12 cellular contexts compared by ENCODE assay signal in genomic region chr17:4728124-4728523, GRCh38. TPM values are rescaled to one million over a fixed set of nuclear protein-coding genes. Genes with fewer than 3 reads are reported as not detected.
A peak's percentile ranks its signal among the peaks of the same experiment; 100 is the strongest.
DNase-seq lines count a peak whose midpoint lies in the region; ATAC-seq lines count a peak whose summit lies in the region.
"Had no signal": no experiment of that assay in that cellular context is flagged by ENCODE, and none has a peak within 500 bp of the region (broad histone marks: within the 10 kb centered on the region; RNA-seq: fewer than 3 reads in every experiment).

No MANE protein-coding gene starts in this region.

- H3K36me3 Mint-ChIP-seq in activated CD8-positive, alpha-beta memory T cell treated with anti-CD3 and anti-CD28 coated beads, Interleukin-2, amount 10 ng/mL, durations not matched to agents 7 days and 5 days, result peaks cover 7% of the 10 kb centered on the region
- H3K36me3 Mint-ChIP-seq in activated naive CD8-positive, alpha-beta T cell, result no peaks in the 10 kb centered on the region
- H3K36me3 Mint-ChIP-seq in stimulated activated naive B cell treated with anti-CD40 and anti-IgM and Interleukin-4, amounts not matched to agents 10 μg/mL and 1 μg/mL and 100 μg/mL, for 72 hours, result peaks cover 3% of the 10 kb centered on the region in 2 donors

- H3K27me3 Mint-ChIP-seq in activated CD8-positive, alpha-beta memory T cell treated with anti-CD3 and anti-CD28 coated beads, Interleukin-2, amount 10 ng/mL, durations not matched to agents 7 days and 5 days, result no peaks in the 10 kb centered on the region
- no peaks in the 10 kb centered on the region for H3K27me3 Mint-ChIP-seq in activated naive CD8-positive, alpha-beta T cell
- H3K27me3 Mint-ChIP-seq in stimulated activated naive B cell treated with anti-CD40 and anti-IgM and Interleukin-4, amounts not matched to agents 10 μg/mL and 1 μg/mL and 100 μg/mL, for 72 hours, result no peaks in the 10 kb centered on the region

- peak overlapping the region; percentile 88 for H3K27ac Mint-ChIP-seq in activated CD8-positive, alpha-beta memory T cell treated with anti-CD3 and anti-CD28 coated beads, Interleukin-2, amount 10 ng/mL, durations not matched to agents 7 days and 5 days
- H3K27ac Mint-ChIP-seq in activated naive CD8-positive, alpha-beta T cell, result peak overlapping the region; percentile 22
- peak overlapping the region; percentile 59 for H3K27ac Mint-ChIP-seq in stimulated activated naive B cell treated with anti-CD40 and anti-IgM and Interleukin-4, amounts not matched to agents 10 μg/mL and 1 μg/mL and 100 μg/mL, for 72 hours

- no peaks in the 10 kb centered on the region for H3K9me3 Mint-ChIP-seq in activated CD8-positive, alpha-beta memory T cell treated with anti-CD3 and anti-CD28 coated beads, Interleukin-2, amount 10 ng/mL, durations not matched to agents 7 days and 5 days (ENCODE audit: low read depth)
- no peaks in the 10 kb centered on the region for H3K9me3 Mint-ChIP-seq in activated naive CD8-positive, alpha-beta T cell (ENCODE audit: low read depth)
- H3K9me3 Mint-ChIP-seq in stimulated activated naive B cell treated with anti-CD40 and anti-IgM and Interleukin-4, amounts not matched to agents 10 μg/mL and 1 μg/mL and 100 μg/mL, for 72 hours, result peaks cover 0 to 4% of the 10 kb centered on the region in 2 donors

- peaks cover 53% of the 10 kb centered on the region for H3K4me1 Mint-ChIP-seq in activated CD8-positive, alpha-beta memory T cell treated with anti-CD3 and anti-CD28 coated beads, Interleukin-2, amount 10 ng/mL, durations not matched to agents 7 days and 5 days
- H3K4me1 Mint-ChIP-seq in activated naive CD8-positive, alpha-beta T cell (ENCODE audit: low read depth), result peaks cover 19% of the 10 kb centered on the region
- H3K4me1 Mint-ChIP-seq in stimulated activated naive B cell treated with anti-CD40 and anti-IgM and Interleukin-4, amounts not matched to agents 10 μg/mL and 1 μg/mL and 100 μg/mL, for 72 hours, result peaks cover 20 to 42% of the 10 kb centered on the region in 2 donors

- CTCF ChIA-PET in activated CD8-positive, alpha-beta memory T cell treated with anti-CD3 and anti-CD28 coated beads, Interleukin-2, amount 10 ng/mL, durations not matched to agents 7 days and 5 days (lab: Charles Lee), result interaction anchor here (2.8 to 3.8 kb wide), 2 partner anchors 13 to 16 kb away, joined by 8 to 16 read pairs; no protein-coding TSS in a partner anchor

- ATAC-seq in activated CD8-positive, alpha-beta memory T cell treated with anti-CD3 and anti-CD28 coated beads, Interleukin-2, amount 10 ng/mL, durations not matched to agents 7 days and 5 days, result peak; percentile 2
- peak in 1 of 2 donors; percentile 24 for ATAC-seq in stimulated activated naive B cell treated with anti-CD40 and anti-IgM and Interleukin-4, amounts not matched to agents 10 μg/mL and 1 μg/mL and 100 μg/mL, for 72 hours (replicated peaks)

- DNase-seq in activated CD8-positive, alpha-beta memory T cell treated with anti-CD3 and anti-CD28 coated beads, Interleukin-2, amount 10 ng/mL, durations not matched to agents 7 days and 5 days, result peak; percentile 64
- no peak for DNase-seq in activated CD8-positive, alpha-beta memory T cell treated with anti-CD3 and anti-CD28 coated beads for 24 hours
- no peak for DNase-seq in stimulated activated naive B cell treated with anti-CD40 and anti-IgM and Interleukin-4, amounts not matched to agents 10 μg/mL and 1 μg/mL and 100 μg/mL, for 72 hours
- DNase-seq in DMS153 (lab: John Stamatoyannopoulos, UW) (no peak), anterior cingulate cortex (lab: John Stamatoyannopoulos, UW) (no peak)
- DNase-seq: ACHN, amygdala, NCI-H1417, NCI-H510A, ovary had no signal

- H3K4me3 Mint-ChIP-seq in activated CD8-positive, alpha-beta memory T cell treated with anti-CD3 and anti-CD28 coated beads, Interleukin-2, amount 10 ng/mL, durations not matched to agents 7 days and 5 days, result peak overlapping the region; percentile 38
- no peak overlapping the region for H3K4me3 Mint-ChIP-seq in activated naive CD8-positive, alpha-beta T cell
- H3K4me3 Mint-ChIP-seq in stimulated activated naive B cell treated with anti-CD40 and anti-IgM and Interleukin-4, amounts not matched to agents 10 μg/mL and 1 μg/mL and 100 μg/mL, for 72 hours, result no peak overlapping the region

RNA-seq across cellular contexts. Expression of gene MED11, which starts 3.1 kb away (rescaled TPM):
- total RNA-seq in activated CD8-positive, alpha-beta memory T cell treated with anti-CD3 and anti-CD28 coated beads, Interleukin-2, amount 10 ng/mL, durations not matched to agents 7 days and 5 days, result 10 to 100 TPM; 23.6 to 26.1 TPM

RNA-seq across cellular contexts. Expression of gene ZMYND15, which starts 11.5 kb away (rescaled TPM):
- total RNA-seq in activated CD8-positive, alpha-beta memory T cell treated with anti-CD3 and anti-CD28 coated beads, Interleukin-2, amount 10 ng/mL, durations not matched to agents 7 days and 5 days, result under 1 TPM in 1 of 2 experiments, not detected in 1; 0.12 TPM
- total RNA-seq: dermis microvascular lymphatic vessel endothelial cell had no signal

RNA-seq across cellular contexts. Expression of gene CXCL16, which starts 11.6 kb away (rescaled TPM):
- under 1 TPM; 0.70 to 0.96 TPM for total RNA-seq in activated CD8-positive, alpha-beta memory T cell treated with anti-CD3 and anti-CD28 coated beads, Interleukin-2, amount 10 ng/mL, durations not matched to agents 7 days and 5 days

RNA-seq across cellular contexts. Expression of gene ARRB2, which starts 17.7 kb away (rescaled TPM):
- total RNA-seq in activated CD8-positive, alpha-beta memory T cell treated with anti-CD3 and anti-CD28 coated beads, Interleukin-2, amount 10 ng/mL, durations not matched to agents 7 days and 5 days, result 100 to 1,000 TPM; 348 to 365 TPM

RNA-seq across cellular contexts. Expression of gene PELP1, which starts 24.2 kb away (rescaled TPM):
- 10 to 100 TPM; 88.5 to 96.9 TPM for total RNA-seq in activated CD8-positive, alpha-beta memory T cell treated with anti-CD3 and anti-CD28 coated beads, Interleukin-2, amount 10 ng/mL, durations not matched to agents 7 days and 5 days

Comparison
In these comparisons a context has a peak if more than half of its experiments do, and no peak if none do; other contexts are left out.
1. H3K27ac Mint-ChIP-seq: peak in every context shown above with its lines; median percentile 88 in activated CD8-positive, alpha-beta memory T cell treated with anti-CD3 and anti-CD28 coated beads, Interleukin-2, amount 10 ng/mL, durations not matched to agents 7 days and 5 days; 59 in stimulated activated naive B cell treated with anti-CD40 and anti-IgM and Interleukin-4, amounts not matched to agents 10 μg/mL and 1 μg/mL and 100 μg/mL, for 72 hours; 22 in activated naive CD8-positive, alpha-beta T cell.